ENCODE assay signal across 17 cellular contexts in the genomic region with DNA sequence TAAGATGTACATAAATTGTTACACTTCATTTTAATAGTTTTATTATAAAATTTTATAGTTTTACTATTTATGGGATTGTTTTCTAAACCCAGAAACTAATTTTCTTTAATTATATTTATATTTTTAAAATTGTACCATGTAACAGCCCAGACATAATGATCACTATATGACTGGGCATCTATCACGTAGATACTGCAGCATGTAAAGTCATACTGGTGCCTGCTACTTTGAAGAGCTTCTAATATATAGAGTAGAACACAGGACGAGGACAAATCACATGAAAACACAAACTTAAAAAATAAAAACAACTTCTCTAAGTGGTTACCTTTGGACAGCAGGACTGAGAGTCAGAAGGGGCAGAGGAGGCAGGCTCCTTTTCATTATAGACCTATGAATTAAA. TPM values are rescaled to one million over a fixed set of nuclear protein-coding genes. Genes with fewer than 3 reads are reported as not detected.
A peak's percentile ranks its signal among the peaks of the same experiment; 100 is the strongest.
DNase-seq lines count a peak whose midpoint lies in the region; ATAC-seq and TF ChIP-seq lines count a peak whose summit lies in the region.
"Had no signal": no experiment of that assay in that cellular context is flagged by ENCODE, and none has a peak within 500 bp of the region (broad histone marks: within the 10 kb centered on the region; RNA-seq: fewer than 3 reads in every experiment).

No MANE protein-coding gene starts in this region.

- H3K4me1 Mint-ChIP-seq in CD14-positive monocyte (peaks cover 56% of the 10 kb centered on the region), memory B cell (peaks cover 32% of the 10 kb centered on the region), GM23338 (peaks cover 25% of the 10 kb centered on the region)
- peaks cover 51% of the 10 kb centered on the region for H3K4me1 Mint-ChIP-seq in activated CD4-positive, alpha-beta memory T cell treated with anti-CD3 and anti-CD28 coated beads for 36 hours (ENCODE audit: low read depth)

- no peak overlapping the region for H3K4me3 ChIP-seq in GM23338
- H3K4me3 ChIP-seq: esophagus squamous epithelium, SK-N-MC, stomach, uterus had no signal

- H4K20me1 ChIP-seq in GM23338 (replicated peaks; ENCODE audit: insufficient read depth), result no peaks in the 10 kb centered on the region

- intact Hi-C loops in CD14-positive monocyte (cut with micrococcal nuclease), result no loop called here
- intact Hi-C loops in activated CD4-positive, alpha-beta memory T cell treated with anti-CD3 and anti-CD28 coated beads for 36 hours (cut with micrococcal nuclease), result loop anchor here (1.0 kb wide), 1 partner anchor 45 kb away; no protein-coding TSS in a partner anchor

- H2AFZ ChIP-seq in GM23338, result no peak overlapping the region

- H3K36me3 Mint-ChIP-seq in CD14-positive monocyte (peaks cover 29 to 32% of the 10 kb centered on the region in 2 donors), memory B cell (peaks cover 16% of the 10 kb centered on the region), GM23338 (ENCODE audit: low read depth) (no peaks in the 10 kb centered on the region)
- peaks cover 31% of the 10 kb centered on the region for H3K36me3 Mint-ChIP-seq in activated CD4-positive, alpha-beta memory T cell treated with anti-CD3 and anti-CD28 coated beads for 36 hours

- TF ChIP-seq CTCF in CD14-positive monocyte (IDR thresholded peaks at IDR 0.05) (no peak), GM23338 (conservative IDR thresholded peaks at IDR 0.05; ENCODE audit: low read depth in 2 of 2) (no peak)

- no peaks in the 10 kb centered on the region for H3F3A ChIP-seq in GM23338 (replicated peaks; ENCODE audit: low read depth)

- H3K4me2 ChIP-seq in GM23338, result no peak overlapping the region

- DNase-seq in CD14-positive monocyte (ENCODE audit: low spot score) (no peak), memory B cell (ENCODE audit: low spot score in 2 of 2) (no peak), dedifferentiated amniotic fluid mesenchymal stem cell (ENCODE audit: extremely low spot score) (no peak), glomerular visceral epithelial cell (ENCODE audit: extremely low spot score) (no peak), GM23338 (ENCODE audit: low spot score) (no peak)
- no peak for DNase-seq in activated CD4-positive, alpha-beta memory T cell treated with anti-CD3 and anti-CD28 coated beads for 36 hours
- DNase-seq: dermis blood vessel endothelial cell, esophagus squamous epithelium, heart left ventricle, KBM-7, midbrain, stomach, uterus had no signal

- CTCF ChIA-PET in activated CD4-positive, alpha-beta memory T cell treated with anti-CD3 and anti-CD28 coated beads for 36 hours (lab: Charles Lee), result interaction anchor here (0.9 to 3.1 kb wide), 3 partner anchors 32 to 41 kb away, joined by 3 to 15 read pairs (median 3); no protein-coding TSS in a partner anchor

- ATAC-seq in GM18868 (IDR thresholded peaks at IDR 0.05; ENCODE audit: unreplicated experiment) (peak; percentile 61), memory B cell (ENCODE audit: low read depth) (no peak), GM18867 (IDR thresholded peaks at IDR 0.05; ENCODE audit: unreplicated experiment) (no peak), GM23338 (no peak)
- ATAC-seq: HCT116, heart left ventricle had no signal

- H3K4me3 Mint-ChIP-seq in CD14-positive monocyte, result peak overlapping the region; percentile 57 to 74
- H3K4me3 Mint-ChIP-seq in activated CD4-positive, alpha-beta memory T cell treated with anti-CD3 and anti-CD28 coated beads for 36 hours, result peak overlapping the region; percentile 46
- peak overlapping the region; percentile 86 for H3K4me3 Mint-ChIP-seq in memory B cell
- H3K4me3 Mint-ChIP-seq in GM23338, result no peak overlapping the region

- H3K79me2 ChIP-seq in GM23338 (replicated peaks; ENCODE audit: insufficient read depth), result 0 out of 2 replicates have a peak, but pooled peaks cover 3% of the 10 kb centered on the region

- H3K27me3 ChIP-seq in GM23338 (ENCODE audit: insufficient read depth), result no peaks in the 10 kb centered on the region
- H3K27me3 ChIP-seq: esophagus squamous epithelium, heart left ventricle, stomach, uterus had no signal

- H3K36me3 ChIP-seq in GM23338 (ENCODE audit: insufficient read depth), result no peaks in the 10 kb centered on the region
- H3K36me3 ChIP-seq: uterus had no signal

- H3K27ac Mint-ChIP-seq in CD14-positive monocyte, result peak overlapping the region in 5 of 7 donors; percentile 59 to 99 (median 75)
- peak overlapping the region; percentile 97 for H3K27ac Mint-ChIP-seq in activated CD4-positive, alpha-beta memory T cell treated with anti-CD3 and anti-CD28 coated beads for 36 hours
- peak overlapping the region; percentile 99 for H3K27ac Mint-ChIP-seq in memory B cell
- H3K27ac Mint-ChIP-seq in GM23338, result no peak overlapping the region

- H3K27me3 Mint-ChIP-seq in CD14-positive monocyte (ENCODE audit: low read depth in 3 of 3) (no peaks in the 10 kb centered on the region), memory B cell (no peaks in the 10 kb centered on the region), GM23338 (ENCODE audit: insufficient read depth, low read depth, poor library complexity) (no peaks in the 10 kb centered on the region)
- H3K27me3 Mint-ChIP-seq in activated CD4-positive, alpha-beta memory T cell treated with anti-CD3 and anti-CD28 coated beads for 36 hours, result no peaks in the 10 kb centered on the region

- no peak overlapping the region for H3K27ac ChIP-seq in GM23338 (ENCODE audit: low read depth)
- H3K27ac ChIP-seq: SK-N-MC, uterus had no signal

- no peaks in the 10 kb centered on the region for H3K9me3 Mint-ChIP-seq in CD14-positive monocyte
- no peaks in the 10 kb centered on the region for H3K9me3 Mint-ChIP-seq in activated CD4-positive, alpha-beta memory T cell treated with anti-CD3 and anti-CD28 coated beads for 36 hours
- H3K9me3 Mint-ChIP-seq in memory B cell, result no peaks in the 10 kb centered on the region
- no peaks in the 10 kb centered on the region for H3K9me3 Mint-ChIP-seq in GM23338

- POLR2A ChIA-PET in activated CD4-positive, alpha-beta memory T cell treated with anti-CD3 and anti-CD28 coated beads for 36 hours (lab: Charles Lee), result interaction anchor here (1.6 to 6.5 kb wide), 4 partner anchors 29 to 47 kb away, joined by 8 to 87 read pairs (median 14); partner anchors contain the start of gene WBP4

- no peaks in the 10 kb centered on the region for H3K9me2 ChIP-seq in GM23338 (ENCODE audit: insufficient read depth)

- H3K4me1 ChIP-seq in GM23338 (ENCODE audit: insufficient read depth), result peaks cover 36% of the 10 kb centered on the region
- H3K4me1 ChIP-seq: uterus had no signal

TF ChIP-seq in GM23338, 12 proteins besides CTCF, POLR2A, EP300 and RAD21 (continues in another document):
- TF ChIP-seq REST (IDR thresholded peaks at IDR 0.05; ENCODE audit: unreplicated experiment), result no peak
- no peak for TF ChIP-seq EZH2 (IDR thresholded peaks at IDR 0.05; ENCODE audit: low read depth, unreplicated experiment)

RNA-seq across cellular contexts. Expression of gene ELF1, which starts 5.3 kb away (rescaled TPM):
- 10 to 100 TPM; 83.3 TPM for polyA plus RNA-seq in CD14-positive monocyte
- 10 to 100 TPM; 70.8 to 71.2 TPM for total RNA-seq in activated CD4-positive, alpha-beta memory T cell treated with anti-CD3 and anti-CD28 coated beads for 36 hours
- total RNA-seq in GM23338 (2014; rRNA removed; shearing (Covaris generic)), result 11.4 and 12.7 TPM in 2 replicates
- 5.4 and 7.0 TPM in 2 replicates for polyA plus RNA-seq in GM23338 (2016; fragmentation: Nextera tagmentation; extraction: Ambion mirVana)

RNA-seq across cellular contexts. Expression of gene WBP4, which starts 47.5 kb away (rescaled TPM):
- polyA plus RNA-seq in CD14-positive monocyte (1 to 10 TPM; 2.8 to 3.8 TPM), GM23338 (2016; fragmentation: Nextera tagmentation; extraction: Ambion mirVana) (33.2 and 33.8 TPM in 2 replicates)
- 10 to 100 TPM; 12.6 to 13.5 TPM for total RNA-seq in activated CD4-positive, alpha-beta memory T cell treated with anti-CD3 and anti-CD28 coated beads for 36 hours
- 7.6 TPM in 2 replicates for total RNA-seq in GM23338 (2014; rRNA removed; shearing (Covaris generic))
